ENCODE assay signal across 11 cellular contexts in genomic region chr4:46648088-46648744, GRCh38.
DNase-seq lines count a peak whose midpoint lies in the region; ATAC-seq, FAIRE-seq and TF ChIP-seq lines count a peak whose summit lies in the region.
"Had no signal": no experiment of that assay in that cellular context is flagged by ENCODE, and none has a peak within 500 bp of the region (broad histone marks: within the 10 kb centered on the region; RNA-seq: fewer than 3 reads in every experiment).

No MANE protein-coding gene starts in this region.

- H2AFZ ChIP-seq in keratinocyte (ENCODE audit: control insufficient read depth, low read length) = no peak overlapping the region

- H3K27ac Mint-ChIP-seq in immature natural killer cell = no peak overlapping the region

- no peaks in the 10 kb centered on the region for H3K27me3 ChIP-seq in keratinocyte (ENCODE audit: control insufficient read depth, extremely low read depth, insufficient read depth, low read length)
- H3K27me3 ChIP-seq: SJSA1, upper lobe of left lung had no signal

- peaks cover 0 to 2% (median 0%) of the 10 kb centered on the region in 3 donors for H3K27me3 Mint-ChIP-seq in immature natural killer cell (ENCODE audit: low read depth in 3 of 3)

- no peaks in the 10 kb centered on the region for H3K4me1 ChIP-seq in keratinocyte (ENCODE audit: control insufficient read depth, extremely low read depth, insufficient read depth, low read length)
- H3K4me1 ChIP-seq: SJSA1, upper lobe of left lung had no signal

- H3K9me3 ChIP-seq in keratinocyte (ENCODE audit: control insufficient read depth, low read depth, low read length) = no peaks in the 10 kb centered on the region
- H3K9me3 ChIP-seq: SJSA1, upper lobe of left lung had no signal

- H3K36me3 Mint-ChIP-seq in immature natural killer cell = no peaks in the 10 kb centered on the region

- no peak overlapping the region for H3K4me2 ChIP-seq in keratinocyte (ENCODE audit: control insufficient read depth, extremely low read depth, insufficient read depth, low read depth, low read length)

- H3K4me3 ChIP-seq in GM12864 (ENCODE audit: low read depth, low read length) (no peak overlapping the region), keratinocyte (ENCODE audit: control insufficient read depth in 2 of 3, extremely low read depth in 1 of 3, insufficient read depth in 2 of 3, low read depth in 1 of 3, low read length in 3 of 3) (no peak overlapping the region)
- H3K4me3 ChIP-seq: SJSA1, upper lobe of left lung had no signal

- in situ Hi-C loops in SK-MEL-5 (cut with HindIII; ENCODE audit: low pct_unique_long_range_greater_than_20kb, low sequenced_read_pairs) = no loop called here

- H3K9ac ChIP-seq in keratinocyte (ENCODE audit: control insufficient read depth, extremely low read depth, insufficient read depth, low read length) = no peak overlapping the region

- DNase-seq in GM12864 (ENCODE audit: low read depth) (peak; percentile 8), SK-MEL-5 (ENCODE audit: low read depth, low spot score) (peak; percentile 82), keratinocyte (ENCODE audit: low read depth, low spot score) (peak; percentile 63), DMS79 (lab: John Stamatoyannopoulos, UW) (no peak), immature natural killer cell (no peak), activated gamma-delta T cell (lab: John Stamatoyannopoulos, UW) (no peak)
- DNase-seq: upper lobe of left lung had no signal

- dilution Hi-C loops in keratinocyte (cut with MboI; ENCODE audit: extremely low pct_ligation_motif_present, low sequenced_read_pairs) = no loop called here

- H3K9me1 ChIP-seq in keratinocyte (ENCODE audit: control insufficient read depth, extremely low read depth, insufficient read depth, low read length) = no peaks in the 10 kb centered on the region

- H3K9me3 Mint-ChIP-seq in immature natural killer cell = peaks cover 0 to 11% (median 7%) of the 10 kb centered on the region in 6 donors

- no peak overlapping the region for H3K27ac ChIP-seq in keratinocyte (ENCODE audit: control insufficient read depth, insufficient read depth, low read length)
- H3K27ac ChIP-seq: SJSA1, upper lobe of left lung had no signal

- TF ChIP-seq CTCF in GM12864 (IDR thresholded peaks at IDR 0.05; ENCODE audit: low read depth, low read length, missing control alignments) (peak; percentile 94), keratinocyte (optimal IDR thresholded peaks at IDR 0.05 in 1 of 3, IDR thresholded peaks at IDR 0.05 in 1 of 3, conservative IDR thresholded peaks at IDR 0.05 in 1 of 3; ENCODE audit: extremely low read depth in 1 of 3, insufficient read depth in 2 of 3, low read length in 3 of 3) (peak; percentile 73 to 93 (median 89))

- ATAC-seq in GM21390 (IDR thresholded peaks at IDR 0.05; ENCODE audit: unreplicated experiment) (peak; percentile 97), HG03520 (IDR thresholded peaks at IDR 0.05; ENCODE audit: unreplicated experiment) (peak; percentile 99)

- no peaks in the 10 kb centered on the region for H3K4me1 Mint-ChIP-seq in immature natural killer cell

- no peaks in the 10 kb centered on the region for H4K20me1 ChIP-seq in keratinocyte (ENCODE audit: control insufficient read depth, extremely low read depth, insufficient read depth, low read length)

- no peaks in the 10 kb centered on the region for H3K79me2 ChIP-seq in keratinocyte (ENCODE audit: control insufficient read depth, insufficient read depth, low read length)

- H3K4me3 Mint-ChIP-seq in immature natural killer cell = no peak overlapping the region

- H3K36me3 ChIP-seq in keratinocyte (ENCODE audit: control insufficient read depth in 2 of 2, extremely low read depth in 1 of 2, insufficient read depth in 2 of 2, low read length in 2 of 2) = no peaks in the 10 kb centered on the region
- H3K36me3 ChIP-seq: SJSA1, upper lobe of left lung had no signal

- FAIRE-seq in keratinocyte (lab: Jason Lieb, UNC) = peak; percentile 52
- FAIRE-seq: islet of Langerhans had no signal

Comparison
In these comparisons a context has a peak if more than half of its experiments do, and no peak if none do; other contexts are left out.
1. DNase-seq: peak in GM12864 (single experiment), SK-MEL-5 (single experiment) and keratinocyte (single experiment); none in DMS79 (single experiment), immature natural killer cell (0 of 3) and activated gamma-delta T cell (single experiment).